ENCODE assay signal across 22 cellular contexts in the genomic region with DNA sequence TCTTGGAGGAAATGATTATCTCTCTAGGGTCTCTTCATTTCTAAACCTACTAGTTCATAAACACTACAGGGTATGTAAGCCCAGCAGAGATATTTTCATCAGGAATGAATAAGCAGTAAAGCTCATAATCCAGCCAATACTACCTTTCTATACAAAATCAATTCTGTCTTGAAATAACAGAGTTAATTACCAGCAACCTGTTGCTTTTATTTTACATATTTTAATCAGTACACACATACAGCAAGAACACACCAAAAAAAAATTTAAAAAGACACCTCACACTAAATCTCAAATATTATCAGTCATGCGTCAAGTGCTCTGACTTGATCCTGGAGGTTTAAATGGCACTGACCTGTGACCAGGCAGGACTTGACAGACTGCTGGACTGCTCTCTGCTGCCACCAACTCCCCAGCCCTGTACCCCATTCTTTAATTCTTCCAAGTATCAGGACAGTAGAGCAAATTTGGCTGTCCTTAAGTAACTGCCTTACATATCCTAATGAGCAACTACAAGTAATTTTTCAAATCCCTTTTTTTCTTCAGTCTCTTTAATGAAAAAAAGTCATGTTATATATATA.
A peak's percentile ranks its signal among the peaks of the same experiment; 100 is the strongest.
DNase-seq lines count a peak whose midpoint lies in the region; ATAC-seq, FAIRE-seq and TF ChIP-seq lines count a peak whose summit lies in the region.
"Had no signal": no experiment of that assay in that cellular context is flagged by ENCODE, and none has a peak within 500 bp of the region (broad histone marks: within the 10 kb centered on the region; RNA-seq: fewer than 3 reads in every experiment).

No MANE protein-coding gene starts in this region.

- TF ChIP-seq EP300 in gastroesophageal sphincter (IDR thresholded peaks at IDR 0.05) (no peak), SK-N-SH (IDR thresholded peaks at IDR 0.05; ENCODE audit: borderline replicate concordance in 1 of 2, low read depth in 1 of 2, low read length in 1 of 2) (no peak)

- peaks cover 11% of the 10 kb centered on the region; the same call in 1 of the 2 replicates for H4K20me1 ChIP-seq in SK-N-SH (ENCODE audit: insufficient read depth)

- POLR2A ChIA-PET in SK-N-SH (lab: Yijun Ruan, JAX) = no interaction called here

- H3K9me3 ChIP-seq in spleen (no peaks in the 10 kb centered on the region), gastroesophageal sphincter (no peaks in the 10 kb centered on the region), SK-N-SH (no peaks in the 10 kb centered on the region)
- H3K9me3 ChIP-seq: Caco-2, Peyer's patch, stomach, upper lobe of left lung had no signal

- no peak for TF ChIP-seq POLR2A in spleen (IDR thresholded peaks at IDR 0.05)
- no peak for TF ChIP-seq POLR2A in gastroesophageal sphincter (IDR thresholded peaks at IDR 0.05)

- H3K4me3 ChIP-seq in spleen = no peak overlapping the region
- no peak overlapping the region for H3K4me3 ChIP-seq in gastroesophageal sphincter
- H3K4me3 ChIP-seq in SK-N-SH (ENCODE audit: low read depth in 2 of 2, low read length in 1 of 2) = no peak overlapping the region
- H3K4me3 ChIP-seq: GM23248, Peyer's patch, stomach, upper lobe of left lung had no signal

- DNase-seq in NCI-H82 (lab: John Stamatoyannopoulos, UW) = peak; percentile 32
- DNase-seq in NCI-H82 treated with DMSO at 0.1 percent for 48 hours (lab: John Stamatoyannopoulos, UW; ENCODE audit: unreplicated experiment) = no peak
- peak; percentile 28 for DNase-seq in dermis blood vessel endothelial cell
- DNase-seq in spleen = no peak
- DNase-seq in SK-N-SH = no peak
- no peak for DNase-seq in NCI-H774 (lab: John Stamatoyannopoulos, UW)
- DNase-seq: activated CD4-positive, alpha-beta T cell treated with anti-CD3 and anti-CD28 coated beads for 48 hours; activated naive CD8-positive, alpha-beta T cell treated with anti-CD3 and anti-CD28 coated beads, Interleukin-2, amount 50 U/mL, for 24 hours; Caco-2; GM23248; mammary epithelial cell; naive thymus-derived CD8-positive, alpha-beta T cell; NCI-H1436; NCI-H2171 treated with DMSO at 0.1 percent for 48 hours; NCI-H748 treated with DMSO at 0.1 percent for 48 hours; stimulated activated CD4-positive, alpha-beta T cell treated with anti-CD3 and anti-CD28 coated beads, Interleukin-4, amount 100 ng/mL, for 1 hour; upper lobe of left lung had no signal

- peaks cover 77% of the 10 kb centered on the region for H3K79me2 ChIP-seq in SK-N-SH (ENCODE audit: insufficient read depth)

- intact Hi-C loops in spleen (cut with DNase I; ENCODE audit: low total_unique reads) = no loop called here

- no peak for TF ChIP-seq RAD21 in SK-N-SH (IDR thresholded peaks at IDR 0.05; ENCODE audit: low read length)

- peaks cover 0 to 9% (median 0%) of the 10 kb centered on the region in 6 donors for H3K4me1 ChIP-seq in spleen
- H3K4me1 ChIP-seq in gastroesophageal sphincter = no peaks in the 10 kb centered on the region
- peaks cover 0 to 4% of the 10 kb centered on the region in 2 experiments; a peak in 2 of 4 replicates for H3K4me1 ChIP-seq in SK-N-SH (ENCODE audit: control insufficient read depth in 1 of 2, insufficient read depth in 2 of 2, low read depth in 1 of 2, low read length in 1 of 2)

- peaks cover 0 to 7% (median 0%) of the 10 kb centered on the region in 7 donors for H3K27me3 ChIP-seq in spleen (replicated peaks in 1 of 7)
- H3K27me3 ChIP-seq in gastroesophageal sphincter = no peaks in the 10 kb centered on the region
- H3K27me3 ChIP-seq in SK-N-SH (ENCODE audit: insufficient read depth) = no peaks in the 10 kb centered on the region
- H3K27me3 ChIP-seq: Peyer's patch, stomach, upper lobe of left lung had no signal

- H3K9me2 ChIP-seq in SK-N-SH = no peaks in the 10 kb centered on the region

- ATAC-seq in gastroesophageal sphincter = no peak
- ATAC-seq: activated naive CD8-positive, alpha-beta T cell treated with anti-CD3 and anti-CD28 coated beads, Interleukin-2, amount 50 U/mL, for 24 hours; naive thymus-derived CD8-positive, alpha-beta T cell had no signal

- 83 to 93% (median 91%) methylated on average over 1 of the region's 1 CpG for WGBS in spleen, 5 donors
- WGBS in gastroesophageal sphincter (ENCODE audit: low coverage in 1 of 2), 2 donors = 92% methylated on average over 1 of the region's 1 CpG
- 91% methylated on average over 1 of the region's 1 CpG for WGBS in SK-N-SH (ENCODE audit: low lambda C conversion rate)

- H2AFZ ChIP-seq in SK-N-SH (ENCODE audit: low read depth) = no peak overlapping the region
- H2AFZ ChIP-seq: GM23248 had no signal

- H3K36me3 ChIP-seq in spleen (no peaks in the 10 kb centered on the region), gastroesophageal sphincter (no peaks in the 10 kb centered on the region), SK-N-SH (replicated peaks in 1 of 2; ENCODE audit: control insufficient read depth in 1 of 2, insufficient read depth in 2 of 2, low read length in 1 of 2) (no peaks in the 10 kb centered on the region)
- H3K36me3 ChIP-seq: Peyer's patch, stomach, upper lobe of left lung had no signal

- no peak overlapping the region for H3K4me2 ChIP-seq in SK-N-SH

- TF ChIP-seq CTCF in spleen (IDR thresholded peaks at IDR 0.05 in 8 of 11, conservative IDR thresholded peaks at IDR 0.05 in 3 of 11) = no peak
- TF ChIP-seq CTCF in gastroesophageal sphincter (IDR thresholded peaks at IDR 0.05) = no peak
- no peak for TF ChIP-seq CTCF in SK-N-SH (IDR thresholded peaks at IDR 0.05)

- CTCF ChIA-PET in SK-N-SH (lab: Yijun Ruan, JAX) = no interaction called here

- H3K27ac ChIP-seq in spleen = peak overlapping the region in 6 of 8 donors; percentile 30 to 69 (median 49)
- no peak overlapping the region for H3K27ac ChIP-seq in gastroesophageal sphincter
- H3K27ac ChIP-seq in SK-N-SH (ENCODE audit: low read depth in 2 of 2, low read length in 1 of 2) = no peak overlapping the region
- H3K27ac ChIP-seq: 22Rv1, GM23248, upper lobe of left lung had no signal

- H3K9ac ChIP-seq in SK-N-SH = no peak overlapping the region
- H3K9ac ChIP-seq: GM23248 had no signal

- FAIRE-seq in islet of Langerhans (lab: Jason Lieb, UNC) = peak; percentile 5

- peaks cover 2% of the 10 kb centered on the region for H3F3A ChIP-seq in SK-N-SH (replicated peaks; ENCODE audit: insufficient read depth)

TF ChIP-seq in SK-N-SH, 30 proteins besides CTCF, POLR2A, EP300 and RAD21:
- no peak for TF ChIP-seq CHD2 (IDR thresholded peaks at IDR 0.05; ENCODE audit: low read length, partially characterized antibody)
- TF ChIP-seq RXRA (IDR thresholded peaks at IDR 0.05; ENCODE audit: borderline replicate concordance, low read depth) = no peak
- no peak for TF ChIP-seq POLR2AphosphoS5 (IDR thresholded peaks at IDR 0.05; ENCODE audit: low read depth, low read length)
- no peak for TF ChIP-seq RFX5 (IDR thresholded peaks at IDR 0.05; ENCODE audit: low read length)
- no peak for TF ChIP-seq FOSL2 (IDR thresholded peaks at IDR 0.05; ENCODE audit: borderline replicate concordance, low read depth)
- TF ChIP-seq GATA2 (CRISPR knock-in tag; IDR thresholded peaks at IDR 0.05) = no peak
- TF ChIP-seq, protein P1, sequence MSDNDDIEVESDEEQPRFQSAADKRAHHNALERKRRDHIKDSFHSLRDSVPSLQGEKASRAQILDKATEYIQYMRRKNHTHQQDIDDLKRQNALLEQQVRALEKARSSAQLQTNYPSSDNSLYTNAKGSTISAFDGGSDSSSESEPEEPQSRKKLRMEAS (IDR thresholded peaks at IDR 0.05; ENCODE audit: low read depth) = no peak
- no peak for TF ChIP-seq JUND (IDR thresholded peaks at IDR 0.05)
- no peak for TF ChIP-seq FOXM1 (IDR thresholded peaks at IDR 0.05; ENCODE audit: low read depth)
- TF ChIP-seq SMC3 (IDR thresholded peaks at IDR 0.05; ENCODE audit: low read depth, low read length) = no peak
- TF ChIP-seq, protein P2, sequence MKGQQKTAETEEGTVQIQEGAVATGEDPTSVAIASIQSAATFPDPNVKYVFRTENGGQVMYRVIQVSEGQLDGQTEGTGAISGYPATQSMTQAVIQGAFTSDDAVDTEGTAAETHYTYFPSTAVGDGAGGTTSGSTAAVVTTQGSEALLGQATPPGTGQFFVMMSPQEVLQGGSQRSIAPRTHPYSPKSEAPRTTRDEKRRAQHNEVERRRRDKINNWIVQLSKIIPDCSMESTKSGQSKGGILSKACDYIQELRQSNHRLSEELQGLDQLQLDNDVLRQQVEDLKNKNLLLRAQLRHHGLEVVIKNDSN (IDR thresholded peaks at IDR 0.05; ENCODE audit: borderline replicate concordance, low read depth) = no peak
- no peak for TF ChIP-seq TCF12 (IDR thresholded peaks at IDR 0.05)
- TF ChIP-seq GABPA (IDR thresholded peaks at IDR 0.05; ENCODE audit: low read depth) = no peak
- no peak for TF ChIP-seq NFIC (IDR thresholded peaks at IDR 0.05; ENCODE audit: borderline replicate concordance)
- TF ChIP-seq EZH2phosphoT487 (IDR thresholded peaks at IDR 0.05; ENCODE audit: borderline replicate concordance, low read depth) = no peak
- TF ChIP-seq, protein P3, sequence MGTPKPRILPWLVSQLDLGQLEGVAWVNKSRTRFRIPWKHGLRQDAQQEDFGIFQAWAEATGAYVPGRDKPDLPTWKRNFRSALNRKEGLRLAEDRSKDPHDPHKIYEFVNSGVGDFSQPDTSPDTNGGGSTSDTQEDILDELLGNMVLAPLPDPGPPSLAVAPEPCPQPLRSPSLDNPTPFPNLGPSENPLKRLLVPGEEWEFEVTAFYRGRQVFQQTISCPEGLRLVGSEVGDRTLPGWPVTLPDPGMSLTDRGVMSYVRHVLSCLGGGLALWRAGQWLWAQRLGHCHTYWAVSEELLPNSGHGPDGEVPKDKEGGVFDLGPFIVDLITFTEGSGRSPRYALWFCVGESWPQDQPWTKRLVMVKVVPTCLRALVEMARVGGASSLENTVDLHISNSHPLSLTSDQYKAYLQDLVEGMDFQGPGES (IDR thresholded peaks at IDR 0.05; ENCODE audit: low read depth, low read length) = no peak
- TF ChIP-seq MXI1 (IDR thresholded peaks at IDR 0.05; ENCODE audit: low read depth, low read length) = no peak
- TF ChIP-seq TEAD4 (IDR thresholded peaks at IDR 0.05; ENCODE audit: borderline replicate concordance, insufficient read depth) = no peak

Comparison
In these comparisons a context has a peak if more than half of its experiments do, and no peak if none do; other contexts are left out.
1. DNase-seq: peak in NCI-H82 (single experiment) and dermis blood vessel endothelial cell (single experiment); none in NCI-H82 treated with DMSO at 0.1 percent for 48 hours (single experiment), spleen (single experiment), SK-N-SH (single experiment) and NCI-H774 (single experiment).
2. H3K27ac ChIP-seq: peak in spleen (6 of 8); none in gastroesophageal sphincter (0 of 4) and SK-N-SH (0 of 2).